Comparison of ENCODE assay signal across 8 cellular contexts in the genomic region with DNA sequence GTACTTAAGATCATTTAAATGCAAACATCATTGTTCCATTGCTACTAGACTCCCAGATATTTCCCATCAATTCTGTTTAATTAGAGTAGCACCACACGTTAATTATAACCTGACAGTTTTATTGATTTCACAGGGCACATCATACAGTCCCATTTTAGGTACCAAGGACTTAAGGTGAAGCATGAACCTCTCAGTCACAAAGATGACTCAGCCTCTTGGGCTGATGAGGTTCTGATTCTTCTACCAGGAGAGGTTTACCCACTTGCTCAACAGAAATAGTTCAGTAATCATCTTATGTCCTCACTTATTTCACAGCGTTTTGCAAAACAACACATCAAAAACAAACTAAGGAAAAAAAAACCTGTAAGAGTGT.
DNase-seq lines count a peak whose midpoint lies in the region; ATAC-seq and TF ChIP-seq lines count a peak whose summit lies in the region.

No MANE protein-coding gene starts in this region.

- WGBS in body of pancreas, 2 donors, result 29 to 34% methylated on average over 2 of the region's 2 CpGs

- intact Hi-C loops in Right ventricle myocardium inferior (cut with DNase I) (loop anchor here (1.0 to 5.0 kb wide), 2 partner anchors 81 to 100 kb away; no protein-coding TSS in a partner anchor), body of pancreas (cut with DNase I) (no loop called here), lower lobe of right lung (cut with DNase I) (no loop called here), uterus (cut with DNase I; ENCODE audit: low total_unique reads) (no loop called here)

- H3K27ac ChIP-seq in cardiac muscle cell (peak overlapping the region; percentile 85), body of pancreas (peak overlapping the region in 3 of 4 donors; percentile 65 to 79 (median 72)), lower lobe of right lung (peak overlapping the region; percentile 73), uterus (peak overlapping the region; percentile 68 to 69)

- H3K9me3 ChIP-seq in cardiac muscle cell (ENCODE audit: low read depth), result no peaks in the 10 kb centered on the region
- no peaks in the 10 kb centered on the region for H3K9me3 ChIP-seq in body of pancreas
- no peaks in the 10 kb centered on the region for H3K9me3 ChIP-seq in lower lobe of right lung
- H3K9me3 ChIP-seq in uterus, result no peaks in the 10 kb centered on the region

- H3K27me3 ChIP-seq in cardiac muscle cell (no peaks in the 10 kb centered on the region), body of pancreas (no peaks in the 10 kb centered on the region), lower lobe of right lung (ENCODE audit: low read depth) (no peaks in the 10 kb centered on the region), uterus (no peaks in the 10 kb centered on the region)

- TF ChIP-seq POLR2A in body of pancreas (IDR thresholded peaks at IDR 0.05), result no peak
- TF ChIP-seq POLR2A in uterus (IDR thresholded peaks at IDR 0.05), result no peak
- TF ChIP-seq POLR2A in erythroblast (IDR thresholded peaks at IDR 0.05; ENCODE audit: low read length), result no peak

- DNase-seq in cardiac muscle cell (ENCODE audit: low read depth in 1 of 2, low spot score in 1 of 2) (peak in 1 of 2 donors; percentile 59), Right ventricle myocardium inferior (ENCODE audit: missing footprints) (no peak), body of pancreas (no peak), lower lobe of right lung (no peak), uterus (no peak), NCI-H510A treated with DMSO at 0.1 percent for 48 hours (lab: John Stamatoyannopoulos, UW) (no peak), erythroblast (lab: John Stamatoyannopoulos, UW) (no peak)

- TF ChIP-seq CTCF in cardiac muscle cell (IDR thresholded peaks at IDR 0.05; ENCODE audit: low read depth, low read length) (no peak), body of pancreas (IDR thresholded peaks at IDR 0.05) (no peak), lower lobe of right lung (IDR thresholded peaks at IDR 0.05) (no peak), uterus (IDR thresholded peaks at IDR 0.05) (no peak)

- H3K36me3 ChIP-seq in cardiac muscle cell (no peaks in the 10 kb centered on the region), body of pancreas (replicated peaks in 1 of 2; ENCODE audit: insufficient read depth in 1 of 2, low read depth in 2 of 2) (no peaks in the 10 kb centered on the region), lower lobe of right lung (no peaks in the 10 kb centered on the region), uterus (no peaks in the 10 kb centered on the region)

- H3K4me1 ChIP-seq in cardiac muscle cell (ENCODE audit: low read depth), result peaks cover 43% of the 10 kb centered on the region
- peaks cover 35% of the 10 kb centered on the region for H3K4me1 ChIP-seq in body of pancreas
- H3K4me1 ChIP-seq in lower lobe of right lung, result peaks cover 63% of the 10 kb centered on the region
- peaks cover 0 to 4% of the 10 kb centered on the region in 2 donors for H3K4me1 ChIP-seq in uterus

- ATAC-seq in Right ventricle myocardium inferior (no peak), body of pancreas (peak; percentile 8), lower lobe of right lung (peak; percentile 41 to 74), HG03045 (IDR thresholded peaks at IDR 0.05; ENCODE audit: unreplicated experiment) (no peak)

- H3K4me3 ChIP-seq in cardiac muscle cell (no peak overlapping the region), body of pancreas (no peak overlapping the region), lower lobe of right lung (no peak overlapping the region), uterus (no peak overlapping the region)

Comparison
In these comparisons a context has a peak if more than half of its experiments do, and no peak if none do; other contexts are left out.
1. ATAC-seq: peak in body of pancreas (single experiment) and lower lobe of right lung (2 of 2); none in Right ventricle myocardium inferior (single experiment) and HG03045 (single experiment).
2. Peak in every context shown above with its lines, with median percentiles within 50 percentile points of each other: H3K27ac ChIP-seq.